8 cellular contexts compared by ENCODE assay signal in the genomic region with DNA sequence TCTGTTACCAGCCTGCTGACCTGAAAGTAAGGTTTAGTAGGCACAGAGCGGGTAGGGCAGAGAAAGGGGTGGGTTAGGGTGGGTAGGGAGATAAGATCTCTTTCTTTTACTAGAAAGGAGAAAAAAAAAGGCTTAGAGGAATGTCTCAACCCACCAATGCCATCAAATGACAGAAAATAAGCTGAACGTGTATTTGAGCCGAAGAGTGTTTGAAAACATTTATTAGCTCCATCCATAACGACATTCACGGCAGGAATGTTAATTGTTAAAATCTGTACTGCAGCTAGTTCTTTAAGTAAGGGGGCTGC.
DNase-seq lines count a peak whose midpoint lies in the region; TF ChIP-seq lines count a peak whose summit lies in the region.
"Had no signal": no experiment of that assay in that cellular context is flagged by ENCODE, and none has a peak within 500 bp of the region (broad histone marks: within the 10 kb centered on the region; RNA-seq: fewer than 3 reads in every experiment).

No MANE protein-coding gene starts in this region.

- peak overlapping the region; percentile 38 to 74 for H3K27ac ChIP-seq in testis

- H3K9me3 Mint-ChIP-seq in immature natural killer cell = peaks cover 0 to 2% (median 0%) of the 10 kb centered on the region in 6 donors

- CTCF ChIA-PET in HEK293T (lab: Yijun Ruan, JAX) = interaction anchor here (0.7 kb wide), 1 partner anchor 13 kb away, joined by 6 read pairs; no protein-coding TSS in a partner anchor

- 21 to 48% methylated on average over 4 to 5 of the region's 5 CpGs for WGBS in testis, 2 donors

- TF ChIP-seq POLR2A in testis (IDR thresholded peaks at IDR 0.05) = no peak

- H3K9me3 ChIP-seq in testis = no peaks in the 10 kb centered on the region

- no peaks in the 10 kb centered on the region for H3K4me1 Mint-ChIP-seq in immature natural killer cell

- no peak overlapping the region for H3K4me3 ChIP-seq in testis

- DNase-seq in HEK293T (ENCODE audit: extremely low spot score) (no peak), SK-N-DZ (ENCODE audit: low spot score) (peak; percentile 21), kidney tubule cell (ENCODE audit: low spot score) (peak; percentile 50), testis (no peak), NCI-H2081 treated with DMSO at 0.1 percent for 48 hours (lab: John Stamatoyannopoulos, UW) (no peak), immature natural killer cell (no peak), medulla oblongata (ENCODE audit: extremely low spot score) (no peak)
- DNase-seq: activated CD8-positive, alpha-beta memory T cell treated with anti-CD3 and anti-CD28 coated beads, Interleukin-2, amount 50 U/mL, for 48 hours had no signal

- POLR2A ChIA-PET in HEK293T (lab: Yijun Ruan, JAX) = no interaction called here

- intact Hi-C loops in testis (cut with DNase I; ENCODE audit: low total_unique reads) = no loop called here

- H3K4me1 ChIP-seq in testis = peaks cover 27% of the 10 kb centered on the region

- TF ChIP-seq CTCF in testis (IDR thresholded peaks at IDR 0.05) = no peak

- H3K4me3 Mint-ChIP-seq in immature natural killer cell = no peak overlapping the region

- H3K36me3 Mint-ChIP-seq in immature natural killer cell = no peaks in the 10 kb centered on the region

- H3K27ac Mint-ChIP-seq in immature natural killer cell = no peak overlapping the region

- no peaks in the 10 kb centered on the region for H3K27me3 ChIP-seq in testis

- no peaks in the 10 kb centered on the region for H3K36me3 ChIP-seq in testis (ENCODE audit: low read depth, missing control alignments)

- peaks cover 0 to 7% (median 2%) of the 10 kb centered on the region in 3 donors for H3K27me3 Mint-ChIP-seq in immature natural killer cell (ENCODE audit: low read depth in 3 of 3)

TF ChIP-seq in HEK293T, 16 proteins besides CTCF, POLR2A, EP300 and RAD21:
- peak; percentile 31; the same call in 1 of the 2 replicates for TF ChIP-seq ZNF384 (IDR thresholded peaks at IDR 0.05)
- TF ChIP-seq SP1 (IDR thresholded peaks at IDR 0.05) = no peak

Comparison
In these comparisons a context has a peak if more than half of its experiments do, and no peak if none do; other contexts are left out.
1. DNase-seq: peak in SK-N-DZ (single experiment) and kidney tubule cell (single experiment); none in HEK293T (single experiment), testis (single experiment), NCI-H2081 treated with DMSO at 0.1 percent for 48 hours (single experiment), immature natural killer cell (0 of 3) and medulla oblongata (single experiment).